ENCODE assay signal across 9 cellular contexts in genomic region chr17:17792551-17793377, GRCh38. TPM values are rescaled to one million over a fixed set of nuclear protein-coding genes. Genes with fewer than 3 reads are reported as not detected.
DNase-seq lines count a peak whose midpoint lies in the region; ATAC-seq, FAIRE-seq and TF ChIP-seq lines count a peak whose summit lies in the region.
"Had no signal": no experiment of that assay in that cellular context is flagged by ENCODE, and none has a peak within 500 bp of the region (broad histone marks: within the 10 kb centered on the region; RNA-seq: fewer than 3 reads in every experiment).

No MANE protein-coding gene starts in this region.

- H3K4me1 Mint-ChIP-seq in stimulated activated naive B cell treated with anti-CD40 and anti-IgM and Interleukin-4, amounts not matched to agents 10 μg/mL and 1 μg/mL and 100 μg/mL, for 72 hours: peaks cover 19 to 37% of the 10 kb centered on the region in 2 donors
- peaks cover 28% of the 10 kb centered on the region for H3K4me1 Mint-ChIP-seq in osteocyte (ENCODE audit: unreplicated experiment)

- H3K4me3 ChIP-seq in coronary artery: no peak overlapping the region
- H3K4me3 ChIP-seq: upper lobe of left lung had no signal

- peak overlapping the region; percentile 62 to 64 for H3K4me3 Mint-ChIP-seq in stimulated activated naive B cell treated with anti-CD40 and anti-IgM and Interleukin-4, amounts not matched to agents 10 μg/mL and 1 μg/mL and 100 μg/mL, for 72 hours
- H3K4me3 Mint-ChIP-seq in osteocyte (ENCODE audit: unreplicated experiment): no peak overlapping the region

- TF ChIP-seq CTCF in GM13976 (IDR thresholded peaks at IDR 0.05; ENCODE audit: borderline replicate concordance, control extremely low read depth, extremely low read depth, insufficient read depth, missing control alignments) (no peak), coronary artery (IDR thresholded peaks at IDR 0.05) (no peak), osteocyte (IDR thresholded peaks at IDR 0.05) (no peak)

- H3K27ac ChIP-seq in coronary artery: peak overlapping the region in 1 of 2 donors; percentile 36

- H3K36me3 Mint-ChIP-seq in stimulated activated naive B cell treated with anti-CD40 and anti-IgM and Interleukin-4, amounts not matched to agents 10 μg/mL and 1 μg/mL and 100 μg/mL, for 72 hours: peaks cover 28 to 31% of the 10 kb centered on the region in 2 donors
- H3K36me3 Mint-ChIP-seq in osteocyte (ENCODE audit: unreplicated experiment): peaks cover 13% of the 10 kb centered on the region

- DNase-seq in GM13976 (ENCODE audit: low spot score): peak; percentile 69
- DNase-seq in RCC 7860 (ENCODE audit: low spot score): peak; percentile 21
- peak in 48 of 58 donors; percentile 18 to 84 (median 60) for DNase-seq in anterior cingulate cortex (lab: John Stamatoyannopoulos, UW)
- DNase-seq in kidney tubule cell (ENCODE audit: low spot score): peak; percentile 70
- DNase-seq in stimulated activated naive B cell treated with anti-CD40 and anti-IgM and Interleukin-4, amounts not matched to agents 10 μg/mL and 1 μg/mL and 100 μg/mL, for 72 hours: no peak
- DNase-seq in coronary artery (ENCODE audit: low spot score): no peak
- no peak for DNase-seq in osteocyte (ENCODE audit: extremely low spot score, unreplicated experiment)

- FAIRE-seq in RCC 7860 (lab: Jason Lieb, UNC): no peak

- H3K9me3 Mint-ChIP-seq in stimulated activated naive B cell treated with anti-CD40 and anti-IgM and Interleukin-4, amounts not matched to agents 10 μg/mL and 1 μg/mL and 100 μg/mL, for 72 hours: no peaks in the 10 kb centered on the region
- no peaks in the 10 kb centered on the region for H3K9me3 Mint-ChIP-seq in osteocyte (ENCODE audit: unreplicated experiment)

- in situ Hi-C loops in GM13976 (cut with MboI; ENCODE audit: low sequenced_read_pairs, unreplicated experiment): no loop called here

- peak; percentile 79 to 82 for ATAC-seq in stimulated activated naive B cell treated with anti-CD40 and anti-IgM and Interleukin-4, amounts not matched to agents 10 μg/mL and 1 μg/mL and 100 μg/mL, for 72 hours (replicated peaks)
- ATAC-seq in HG03469 (IDR thresholded peaks at IDR 0.05; ENCODE audit: unreplicated experiment): no peak

- no peaks in the 10 kb centered on the region for H3K27me3 Mint-ChIP-seq in stimulated activated naive B cell treated with anti-CD40 and anti-IgM and Interleukin-4, amounts not matched to agents 10 μg/mL and 1 μg/mL and 100 μg/mL, for 72 hours
- no peaks in the 10 kb centered on the region for H3K27me3 Mint-ChIP-seq in osteocyte (ENCODE audit: unreplicated experiment)

- H3K27ac Mint-ChIP-seq in stimulated activated naive B cell treated with anti-CD40 and anti-IgM and Interleukin-4, amounts not matched to agents 10 μg/mL and 1 μg/mL and 100 μg/mL, for 72 hours: no peak overlapping the region
- no peak overlapping the region for H3K27ac Mint-ChIP-seq in osteocyte (ENCODE audit: unreplicated experiment)

RNA-seq across cellular contexts. Expression of gene SREBF1, which starts 44.0 kb away (rescaled TPM):
- total RNA-seq in osteocyte: 78.0 and 86.9 TPM in 2 replicates

Comparison
In these comparisons a context has a peak if more than half of its experiments do, and no peak if none do; other contexts are left out.
1. DNase-seq: peak in GM13976 (single experiment), RCC 7860 (single experiment), anterior cingulate cortex (48 of 58) and kidney tubule cell (single experiment); none in stimulated activated naive B cell treated with anti-CD40 and anti-IgM and Interleukin-4, amounts not matched to agents 10 μg/mL and 1 μg/mL and 100 μg/mL, for 72 hours (single experiment), coronary artery (single experiment) and osteocyte (single experiment).